7 cellular contexts compared by ENCODE assay signal in the genomic region with DNA sequence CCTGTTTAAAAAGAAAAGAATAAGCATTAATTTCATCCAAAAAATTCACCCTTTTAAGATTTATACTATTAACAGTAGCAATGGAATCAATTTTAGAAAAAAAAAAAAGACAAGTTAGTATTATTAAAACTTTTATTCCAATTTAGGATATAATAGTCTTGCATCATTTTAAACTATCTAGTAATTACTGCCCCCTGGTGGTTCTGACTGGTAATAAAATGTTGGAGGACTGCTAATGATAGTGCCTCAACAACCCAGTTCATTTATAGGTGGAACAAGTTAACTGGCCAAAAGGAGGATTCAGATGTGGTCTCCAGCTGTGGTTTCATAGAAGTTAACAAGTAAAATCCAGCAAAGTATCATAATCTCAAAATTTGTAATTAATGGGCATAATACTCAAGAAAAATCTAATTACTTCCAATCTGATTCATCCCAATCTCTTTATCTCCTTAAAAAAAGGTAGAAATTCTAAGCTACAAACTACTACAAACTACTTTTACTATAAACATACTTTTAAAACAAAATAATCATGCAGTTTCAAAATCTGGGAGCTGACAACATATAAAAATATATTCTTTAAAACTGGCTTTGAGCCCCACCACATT.
DNase-seq lines count a peak whose midpoint lies in the region; TF ChIP-seq lines count a peak whose summit lies in the region.

No MANE protein-coding gene starts in this region.

- no peak overlapping the region for H3K4me3 ChIP-seq in retinal pigment epithelial cell (ENCODE audit: low read length)

- TF ChIP-seq CTCF in GM20000 (IDR thresholded peaks at IDR 0.05; ENCODE audit: extremely low read depth, missing control alignments) (peak; percentile 18), retinal pigment epithelial cell (conservative IDR thresholded peaks at IDR 0.05; ENCODE audit: low read depth, low read length) (peak; percentile 60)

- CTCF ChIA-PET in activated naive CD4-positive, alpha-beta T cell treated with anti-CD3 and anti-CD28 coated beads, Interleukin-2, amount 10 ng/mL, durations not matched to agents 7 days and 5 days (lab: Charles Lee), result interaction anchor here (0.6 to 2.9 kb wide), 11 partner anchors 10 to 304 kb away, joined by 3 to 15 read pairs (median 3); partner anchors contain the start of gene ZBBX

- no peaks in the 10 kb centered on the region for H3K27me3 Mint-ChIP-seq in activated naive CD4-positive, alpha-beta T cell treated with anti-CD3 and anti-CD28 coated beads, Interleukin-2, amount 10 ng/mL, durations not matched to agents 7 days and 5 days

- no peak overlapping the region for H3K4me3 Mint-ChIP-seq in activated naive CD4-positive, alpha-beta T cell treated with anti-CD3 and anti-CD28 coated beads, Interleukin-2, amount 10 ng/mL, durations not matched to agents 7 days and 5 days

- H3K4me1 Mint-ChIP-seq in activated naive CD4-positive, alpha-beta T cell treated with anti-CD3 and anti-CD28 coated beads, Interleukin-2, amount 10 ng/mL, durations not matched to agents 7 days and 5 days, result no peaks in the 10 kb centered on the region

- intact Hi-C loops in head of caudate nucleus (cut with DNase I), result loop anchor here (10.0 kb wide), 1 partner anchor 290 kb away; no protein-coding TSS in a partner anchor

- peaks cover 23% of the 10 kb centered on the region for H3K36me3 Mint-ChIP-seq in activated naive CD4-positive, alpha-beta T cell treated with anti-CD3 and anti-CD28 coated beads, Interleukin-2, amount 10 ng/mL, durations not matched to agents 7 days and 5 days

- peak; percentile 78 for DNase-seq in ELR (ENCODE audit: low read depth)
- DNase-seq in GM20000 (ENCODE audit: low spot score), result peak; percentile 38
- peak; percentile 18 for DNase-seq in HK-2 (ENCODE audit: unreplicated experiment)
- peak; percentile 61 to 65 for DNase-seq in NOMO-1 (lab: John Stamatoyannopoulos, UW; ENCODE audit: unreplicated experiment in 2 of 2)
- peak; percentile 43 for DNase-seq in activated naive CD4-positive, alpha-beta T cell treated with anti-CD3 and anti-CD28 coated beads, Interleukin-2, amount 10 ng/mL, durations not matched to agents 7 days and 5 days
- DNase-seq in head of caudate nucleus, result peak in 25 of 42 donors; percentile 10 to 87 (median 63)
- peak; percentile 16 for DNase-seq in retinal pigment epithelial cell (ENCODE audit: low read depth)

- H3K27ac Mint-ChIP-seq in activated naive CD4-positive, alpha-beta T cell treated with anti-CD3 and anti-CD28 coated beads, Interleukin-2, amount 10 ng/mL, durations not matched to agents 7 days and 5 days, result no peak overlapping the region

- H3K9me3 Mint-ChIP-seq in activated naive CD4-positive, alpha-beta T cell treated with anti-CD3 and anti-CD28 coated beads, Interleukin-2, amount 10 ng/mL, durations not matched to agents 7 days and 5 days, result no peaks in the 10 kb centered on the region

Comparison
In these comparisons a context has a peak if more than half of its experiments do, and no peak if none do; other contexts are left out.
1. DNase-seq: peak in every context shown above with its lines; median percentile 78 in ELR; 63 in NOMO-1; 63 in head of caudate nucleus; 43 in activated naive CD4-positive, alpha-beta T cell treated with anti-CD3 and anti-CD28 coated beads, Interleukin-2, amount 10 ng/mL, durations not matched to agents 7 days and 5 days; 38 in GM20000; 18 in HK-2; 16 in retinal pigment epithelial cell.